Comparison of ENCODE assay signal across 8 cellular contexts in the genomic region with DNA sequence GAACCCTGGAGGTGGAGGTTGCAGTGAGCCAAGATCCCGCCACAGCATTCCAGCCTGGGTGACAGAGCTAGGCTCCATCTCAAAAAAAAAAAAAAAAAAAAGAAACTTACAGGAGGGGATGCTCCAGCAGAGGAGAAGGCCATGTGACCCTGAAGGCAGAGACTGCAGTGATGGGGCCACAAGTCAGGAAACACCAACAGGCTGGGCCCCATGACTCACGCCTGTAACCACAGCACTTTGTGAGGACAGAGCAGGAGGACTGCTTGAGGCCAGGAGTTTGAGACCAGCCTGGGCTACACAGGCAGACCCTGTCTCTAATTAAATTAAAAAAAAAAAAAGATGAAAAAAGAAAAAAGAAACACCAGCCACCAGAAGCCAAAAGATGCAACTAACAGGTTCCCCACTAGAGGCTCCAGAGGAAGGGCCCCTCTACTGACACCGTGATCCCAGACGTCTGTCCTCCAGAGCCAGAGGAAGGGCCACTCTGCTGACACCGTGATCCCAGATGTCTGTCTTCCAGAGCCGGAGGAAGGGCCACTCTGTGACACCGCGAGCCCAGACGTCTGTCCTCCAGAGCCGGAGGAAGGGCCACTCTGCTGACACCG. TPM values are rescaled to one million over a fixed set of nuclear protein-coding genes. Genes with fewer than 3 reads are reported as not detected.
DNase-seq lines count a peak whose midpoint lies in the region; ATAC-seq and TF ChIP-seq lines count a peak whose summit lies in the region.

No MANE protein-coding gene starts in this region.

- no peak overlapping the region for H3K4me3 Mint-ChIP-seq in T-helper 2 cell treated with Interferon-gamma antibody and Interleukin-4, amounts not matched to agents 5 μg/mL and 100 μg/mL, for 36 hours
- no peak overlapping the region for H3K4me3 Mint-ChIP-seq in neural crest cell

- TF ChIP-seq CTCF in neural crest cell (conservative IDR thresholded peaks at IDR 0.05): peak; percentile 40

- no peak overlapping the region for H3K27ac Mint-ChIP-seq in T-helper 2 cell treated with Interferon-gamma antibody and Interleukin-4, amounts not matched to agents 5 μg/mL and 100 μg/mL, for 36 hours
- H3K27ac Mint-ChIP-seq in neural crest cell (ENCODE audit: unreplicated experiment): no peak overlapping the region

- DNase-seq in NCI-H82 (lab: John Stamatoyannopoulos, UW) (peak; percentile 44), NCI-H82 treated with DMSO at 0.1 percent for 48 hours (lab: John Stamatoyannopoulos, UW; ENCODE audit: unreplicated experiment) (no peak), neural crest cell (ENCODE audit: low read depth, low spot score) (no peak), foreskin melanocyte (no peak)
- peak; percentile 51 for DNase-seq in T-helper 2 cell treated with Interferon-gamma antibody and Interleukin-4, amounts not matched to agents 5 μg/mL and 100 μg/mL, for 36 hours (ENCODE audit: low spot score)

- H3K27me3 Mint-ChIP-seq in T-helper 2 cell treated with Interferon-gamma antibody and Interleukin-4, amounts not matched to agents 5 μg/mL and 100 μg/mL, for 36 hours (ENCODE audit: low read depth): peaks cover 5% of the 10 kb centered on the region
- H3K27me3 Mint-ChIP-seq in neural crest cell (ENCODE audit: low read depth): no peaks in the 10 kb centered on the region

- H3K36me3 Mint-ChIP-seq in T-helper 2 cell treated with Interferon-gamma antibody and Interleukin-4, amounts not matched to agents 5 μg/mL and 100 μg/mL, for 36 hours (ENCODE audit: low read depth): no peaks in the 10 kb centered on the region
- H3K36me3 Mint-ChIP-seq in neural crest cell (ENCODE audit: low read depth): peaks cover 2% of the 10 kb centered on the region

- peak; percentile 41 for ATAC-seq in HG02763 (IDR thresholded peaks at IDR 0.05; ENCODE audit: unreplicated experiment)
- no peak for ATAC-seq in GM18519 (IDR thresholded peaks at IDR 0.05; ENCODE audit: low FRiP score, unreplicated experiment)
- ATAC-seq in HG02571 (IDR thresholded peaks at IDR 0.05; ENCODE audit: unreplicated experiment): no peak

- H3K4me1 Mint-ChIP-seq in T-helper 2 cell treated with Interferon-gamma antibody and Interleukin-4, amounts not matched to agents 5 μg/mL and 100 μg/mL, for 36 hours (ENCODE audit: low read depth): peaks cover 12% of the 10 kb centered on the region
- no peaks in the 10 kb centered on the region for H3K4me1 Mint-ChIP-seq in neural crest cell

- H3K9me3 Mint-ChIP-seq in T-helper 2 cell treated with Interferon-gamma antibody and Interleukin-4, amounts not matched to agents 5 μg/mL and 100 μg/mL, for 36 hours: no peaks in the 10 kb centered on the region
- H3K9me3 Mint-ChIP-seq in neural crest cell: peaks cover under 1% of the 10 kb centered on the region

RNA-seq across cellular contexts. Expression of a gene that starts 9.1 kb away (rescaled TPM):
- total RNA-seq in neural crest cell: 7.4 and 8.6 TPM in 2 replicates

RNA-seq across cellular contexts. Expression of a gene that starts 20.4 kb away (rescaled TPM):
- 19.4 TPM in 2 replicates for total RNA-seq in neural crest cell

Comparison
In these comparisons a context has a peak if more than half of its experiments do, and no peak if none do; other contexts are left out.
1. DNase-seq: peak in NCI-H82 (single experiment) and T-helper 2 cell treated with Interferon-gamma antibody and Interleukin-4, amounts not matched to agents 5 μg/mL and 100 μg/mL, for 36 hours (single experiment); none in NCI-H82 treated with DMSO at 0.1 percent for 48 hours (single experiment), neural crest cell (single experiment) and foreskin melanocyte (single experiment).